21 cellular contexts compared by ENCODE assay signal in genomic region chr10:32887481-32887880, GRCh38.
A peak's percentile ranks its signal among the peaks of the same experiment; 100 is the strongest.
DNase-seq lines count a peak whose midpoint lies in the region; ATAC-seq and TF ChIP-seq lines count a peak whose summit lies in the region.
"Had no signal": no experiment of that assay in that cellular context is flagged by ENCODE, and none has a peak within 500 bp of the region (broad histone marks: within the 10 kb centered on the region; RNA-seq: fewer than 3 reads in every experiment).

No MANE protein-coding gene starts in this region.

- H3K27me3 Mint-ChIP-seq in H9 (ENCODE audit: low read depth), result no peaks in the 10 kb centered on the region; the same call in 1 of the 2 replicates
- H3K27me3 Mint-ChIP-seq in mesothelial cell of epicardium (ENCODE audit: low read depth), result no peaks in the 10 kb centered on the region
- H3K27me3 Mint-ChIP-seq in type B pancreatic cell, result no peaks in the 10 kb centered on the region
- H3K27me3 Mint-ChIP-seq: B cell; CD8-positive, alpha-beta memory T cell had no signal

- H3K14ac ChIP-seq in H9 (ENCODE audit: insufficient read depth, low read length) (peak overlapping the region; percentile 49; the same call in 1 of the 2 replicates), trophoblast cell (ENCODE audit: low read length) (no peak overlapping the region)

- no peaks in the 10 kb centered on the region for H3K23me2 ChIP-seq in H9 (ENCODE audit: insufficient read length, low read depth, low read length, poor library complexity, severe bottlenecking)

- H3K36me3 ChIP-seq in trophoblast cell (ENCODE audit: control insufficient read depth in 1 of 2, insufficient read depth in 2 of 2, low read length in 2 of 2), result no peaks in the 10 kb centered on the region

- no peaks in the 10 kb centered on the region for H4K20me1 ChIP-seq in H9 (ENCODE audit: control insufficient read depth, insufficient read depth, insufficient read length)

- no peak overlapping the region for H2AFZ ChIP-seq in H9 (ENCODE audit: low read length)
- no peak overlapping the region for H2AFZ ChIP-seq in trophoblast cell (ENCODE audit: insufficient read depth, low read length, poor library complexity)

- no peaks in the 10 kb centered on the region for H3K9me3 ChIP-seq in H9 (ENCODE audit: control insufficient read depth, low read depth, low read length)
- no peaks in the 10 kb centered on the region for H3K9me3 ChIP-seq in trophoblast cell (ENCODE audit: insufficient read depth, low read depth, low read length)
- H3K9me3 ChIP-seq: SK-N-SH had no signal

- H3K4me3 ChIP-seq in trophoblast cell (ENCODE audit: low read depth, low read length), result no peak overlapping the region

- H3K9ac ChIP-seq in H9 (ENCODE audit: extremely low read depth, insufficient read length, low read length) (no peak overlapping the region), trophoblast cell (ENCODE audit: low read length) (no peak overlapping the region)
- H3K9ac ChIP-seq: KMS-11, SK-N-SH had no signal

- H2BK5ac ChIP-seq in H9 (ENCODE audit: insufficient read length, low read length) (no peak overlapping the region), trophoblast cell (ENCODE audit: low read depth, low read length, poor library complexity) (no peak overlapping the region)

- H2BK15ac ChIP-seq in H9 (ENCODE audit: low read depth, low read length), result no peak overlapping the region

- H2BK12ac ChIP-seq in H9 (ENCODE audit: insufficient read length, low read depth, low read length) (no peak overlapping the region), trophoblast cell (ENCODE audit: low read length) (no peak overlapping the region)

- H3K9me3 Mint-ChIP-seq in H9, result no peaks in the 10 kb centered on the region
- H3K9me3 Mint-ChIP-seq in mesothelial cell of epicardium, result no peaks in the 10 kb centered on the region
- no peaks in the 10 kb centered on the region for H3K9me3 Mint-ChIP-seq in type B pancreatic cell
- H3K9me3 Mint-ChIP-seq: CD8-positive, alpha-beta memory T cell had no signal

- H3K27ac ChIP-seq in H9 (ENCODE audit: insufficient read length, low read depth, low read length), result no peak overlapping the region
- H3K27ac ChIP-seq in trophoblast cell (ENCODE audit: low read depth, low read length), result no peak overlapping the region
- H3K27ac ChIP-seq: C4-2B, KMS-11 had no signal

- H3K4me2 ChIP-seq in H9 (ENCODE audit: insufficient read depth, insufficient read length, low read length) (no peak overlapping the region), trophoblast cell (ENCODE audit: low read length) (no peak overlapping the region)
- H3K4me2 ChIP-seq: KMS-11, SK-N-SH had no signal

- H3K56ac ChIP-seq in H9 (ENCODE audit: insufficient read length, low read depth, low read length), result no peak overlapping the region

- H3K4me1 ChIP-seq in H9 (ENCODE audit: insufficient read depth, low read length) (no peaks in the 10 kb centered on the region), trophoblast cell (ENCODE audit: control insufficient read depth in 1 of 2, insufficient read depth in 2 of 2, low read length in 2 of 2) (no peaks in the 10 kb centered on the region)

- peaks cover 15 to 16% of the 10 kb centered on the region in 2 experiments for H3K4me1 Mint-ChIP-seq in H9
- H3K4me1 Mint-ChIP-seq in mesothelial cell of epicardium, result peaks cover 44% of the 10 kb centered on the region
- H3K4me1 Mint-ChIP-seq in type B pancreatic cell (ENCODE audit: unreplicated experiment), result no peaks in the 10 kb centered on the region
- H3K4me1 Mint-ChIP-seq: B cell had no signal

- ATAC-seq in GM21723 (IDR thresholded peaks at IDR 0.05; ENCODE audit: unreplicated experiment), result no peak

- H2BK20ac ChIP-seq in H9 (ENCODE audit: low read depth, low read length, poor library complexity, severe bottlenecking), result no peak overlapping the region

- no peak overlapping the region for H3K4me3 Mint-ChIP-seq in H9
- no peak overlapping the region for H3K4me3 Mint-ChIP-seq in mesothelial cell of epicardium
- H3K4me3 Mint-ChIP-seq in type B pancreatic cell, result no peak overlapping the region
- H3K4me3 Mint-ChIP-seq: B cell; CD8-positive, alpha-beta memory T cell had no signal

- H3K18ac ChIP-seq in H9 (ENCODE audit: insufficient read length, low read depth, low read length) (no peak overlapping the region), trophoblast cell (ENCODE audit: low read length) (no peak overlapping the region)

- H3K27ac Mint-ChIP-seq in H9, result no peak overlapping the region; a peak in 1 of 7 replicates
- H3K27ac Mint-ChIP-seq in mesothelial cell of epicardium, result peak overlapping the region; percentile 16
- H3K27ac Mint-ChIP-seq in type B pancreatic cell, result no peak overlapping the region
- H3K27ac Mint-ChIP-seq: B cell; CD8-positive, alpha-beta memory T cell had no signal

- H3K79me1 ChIP-seq in H9 (ENCODE audit: insufficient read depth, low read depth, low read length, poor library complexity, severe bottlenecking) (no peaks in the 10 kb centered on the region), trophoblast cell (ENCODE audit: low read length) (no peaks in the 10 kb centered on the region)

- no peak overlapping the region for H2BK120ac ChIP-seq in H9 (ENCODE audit: low read depth, low read length, poor library complexity, severe bottlenecking)
- no peak overlapping the region for H2BK120ac ChIP-seq in trophoblast cell (ENCODE audit: insufficient read depth, low read length, poor library complexity)

- WGBS in H9 (ENCODE audit: extremely low coverage, insufficient read length, low lambda C conversion rate), result no CpG with 5 or more reads among the region's 7 CpGs
- WGBS in trophoblast cell (ENCODE audit: extremely low coverage, insufficient coverage, insufficient read length), result no CpG with 5 or more reads among the region's 7 CpGs

- H4K8ac ChIP-seq in H9 (replicated peaks; ENCODE audit: insufficient read length, low read depth, low read length) (no peak overlapping the region), trophoblast cell (ENCODE audit: low read depth, low read length) (no peak overlapping the region)

- DNase-seq in D341Med (ENCODE audit: low spot score) (peak; percentile 29), H9 (no peak), mesothelial cell of epicardium (ENCODE audit: low spot score in 2 of 2, unreplicated experiment in 2 of 2) (no peak), trophoblast cell (no peak), type B pancreatic cell (ENCODE audit: extremely low spot score, unreplicated experiment) (no peak), NCI-H2227 treated with DMSO at 0.1 percent for 48 hours (lab: John Stamatoyannopoulos, UW) (no peak)
- DNase-seq: CD8-positive, alpha-beta memory T cell; DMS79 treated with DMSO at 0.1 percent for 48 hours; IMR-90; MM.1S; NCI-H1694; NCI-H2029 treated with DMSO at 0.1 percent for 48 hours; NCI-H2171; NCI-H345; NCI-H510A treated with DMSO at 0.1 percent for 48 hours; SK-N-SH; SW 1271 had no signal

- H2AK5ac ChIP-seq in H9 (ENCODE audit: insufficient read length, low read length) (no peak overlapping the region), trophoblast cell (ENCODE audit: low read length) (no peak overlapping the region)

- no peak overlapping the region for H4K5ac ChIP-seq in H9 (ENCODE audit: insufficient read length, low read depth, low read length)

- peak overlapping the region; percentile 26 for H4K12ac ChIP-seq in trophoblast cell (ENCODE audit: low read depth, low read length)

- no peak overlapping the region for H3K23ac ChIP-seq in H9 (ENCODE audit: insufficient read length, low read depth, low read length)
- no peak overlapping the region for H3K23ac ChIP-seq in trophoblast cell (ENCODE audit: low read length)

- H4K91ac ChIP-seq in H9 (ENCODE audit: insufficient read length, low read depth, low read length), result no peak overlapping the region
- no peak overlapping the region for H4K91ac ChIP-seq in trophoblast cell (ENCODE audit: low read depth, low read length)

- H3K27me3 ChIP-seq in H9 (ENCODE audit: insufficient read depth, low read length), result no peaks in the 10 kb centered on the region
- H3K27me3 ChIP-seq in trophoblast cell (ENCODE audit: insufficient read depth, low read length), result no peaks in the 10 kb centered on the region

- H3T11ph ChIP-seq in H9 (ENCODE audit: low read length), result no peak overlapping the region

- H3K79me2 ChIP-seq in H9 (ENCODE audit: insufficient read depth, low read length) (no peaks in the 10 kb centered on the region), trophoblast cell (ENCODE audit: control insufficient read depth, insufficient read depth, low read length, poor library complexity) (no peaks in the 10 kb centered on the region)

- H3K36me3 Mint-ChIP-seq in H9 (ENCODE audit: insufficient read depth in 1 of 3, low read depth in 3 of 3) (peaks cover 0 to 2% (median 0%) of the 10 kb centered on the region in 3 experiments; a peak in 1 of 7 replicates), mesothelial cell of epicardium (no peaks in the 10 kb centered on the region), type B pancreatic cell (no peaks in the 10 kb centered on the region)

- TF ChIP-seq CTCF in H9 (conservative IDR thresholded peaks at IDR 0.05), result no peak
- no peak for TF ChIP-seq CTCF in mesothelial cell of epicardium (IDR thresholded peaks at IDR 0.05; ENCODE audit: unreplicated experiment)
- TF ChIP-seq CTCF in type B pancreatic cell (conservative IDR thresholded peaks at IDR 0.05), result no peak

- H3K4ac ChIP-seq in H9 (ENCODE audit: low read depth, low read length), result no peak overlapping the region
- no peak overlapping the region for H3K4ac ChIP-seq in trophoblast cell (ENCODE audit: low read depth, low read length)
